ENCODE assay signal across 8 cellular contexts in genomic region chr7:39195967-39196366, GRCh38.
"Had no signal": no experiment of that assay in that cellular context is flagged by ENCODE, and none has a peak within 500 bp of the region (broad histone marks: within the 10 kb centered on the region; RNA-seq: fewer than 3 reads in every experiment).

No MANE protein-coding gene starts in this region.

- H3K4me3 ChIP-seq: GM23248, GM23338, HAP-1 had no signal

- H3K4me2 ChIP-seq: GM23338 had no signal

- H2AFZ ChIP-seq: GM23248, GM23338 had no signal

- H3K9me3 ChIP-seq: HAP-1 had no signal

- H3K9me3 Mint-ChIP-seq: GM23338, H9 had no signal

- H3K36me3 ChIP-seq: HAP-1 had no signal

- H3K27ac ChIP-seq: GM23248 had no signal

- H3K4me3 Mint-ChIP-seq: GM23338, H9, HFFc6 had no signal

- ATAC-seq: GM23338, HCT116 had no signal

- H3K27ac Mint-ChIP-seq: GM23338, HFFc6 had no signal

- DNase-seq: GM23248, GOT3, H7, H9, HFFc6 had no signal

- H3K9ac ChIP-seq: GM23248 had no signal
